In genomic region chr1:89865498-89866385, GRCh38 we compare ENCODE assay signal across 11 cellular contexts. TPM values are rescaled to one million over a fixed set of nuclear protein-coding genes. Genes with fewer than 3 reads are reported as not detected.
A peak's percentile ranks its signal among the peaks of the same experiment; 100 is the strongest.
DNase-seq lines count a peak whose midpoint lies in the region; ATAC-seq and TF ChIP-seq lines count a peak whose summit lies in the region.
"Had no signal": no experiment of that assay in that cellular context is flagged by ENCODE, and none has a peak within 500 bp of the region (broad histone marks: within the 10 kb centered on the region; RNA-seq: fewer than 3 reads in every experiment).

No MANE protein-coding gene starts in this region.

- H3K9me3 Mint-ChIP-seq in Calu3 (ENCODE audit: low read depth, unreplicated experiment): peaks cover 2% of the 10 kb centered on the region
- H3K9me3 Mint-ChIP-seq in naive thymus-derived CD4-positive, alpha-beta T cell: peaks cover 0 to 4% (median 0%) of the 10 kb centered on the region in 11 donors
- H3K9me3 Mint-ChIP-seq: stimulated activated naive CD8-positive, alpha-beta T cell treated with anti-CD3 and anti-CD28 coated beads, Interleukin-15, Interleukin-2, amounts not matched to agents 100 ng/mL and 50 ng/mL, for 24 hours had no signal

- H3K27me3 Mint-ChIP-seq in Calu3 (ENCODE audit: unreplicated experiment): no peaks in the 10 kb centered on the region
- H3K27me3 Mint-ChIP-seq in naive thymus-derived CD4-positive, alpha-beta T cell: no peaks in the 10 kb centered on the region
- H3K27me3 Mint-ChIP-seq: activated CD8-positive, alpha-beta memory T cell treated with anti-CD3 and anti-CD28 coated beads, Interleukin-2, amount 10 ng/mL, durations not matched to agents 7 days and 5 days; stimulated activated naive CD8-positive, alpha-beta T cell treated with anti-CD3 and anti-CD28 coated beads, Interleukin-15, Interleukin-2, amounts not matched to agents 100 ng/mL and 50 ng/mL, for 24 hours had no signal

- CTCF ChIA-PET in Calu3 (lab: Charles Lee): no interaction called here
- CTCF ChIA-PET in naive thymus-derived CD4-positive, alpha-beta T cell (lab: Charles Lee): no interaction called here

- no peak overlapping the region for H3K27ac ChIP-seq in naive thymus-derived CD4-positive, alpha-beta T cell (ENCODE audit: low read depth, low read length)

- peaks cover 4% of the 10 kb centered on the region for H3K36me3 Mint-ChIP-seq in Calu3 (ENCODE audit: insufficient read depth, unreplicated experiment)
- peaks cover 7 to 50% (median 37%) of the 10 kb centered on the region in 5 donors for H3K36me3 Mint-ChIP-seq in naive thymus-derived CD4-positive, alpha-beta T cell

- H3K4me1 ChIP-seq in naive thymus-derived CD4-positive, alpha-beta T cell (ENCODE audit: control insufficient read depth in 2 of 2, insufficient read depth in 2 of 2, low read length in 2 of 2): peaks cover 8 to 23% of the 10 kb centered on the region in 2 donors

- DNase-seq in Calu3: peak; percentile 11
- DNase-seq in M059J (ENCODE audit: low read depth): peak; percentile 89
- DNase-seq in dedifferentiated amniotic fluid mesenchymal stem cell (ENCODE audit: extremely low spot score): peak; percentile 40
- no peak for DNase-seq in naive thymus-derived CD4-positive, alpha-beta T cell
- DNase-seq in DMS53 (lab: John Stamatoyannopoulos, UW): no peak
- no peak for DNase-seq in NCI-H1694 (lab: John Stamatoyannopoulos, UW)
- DNase-seq in GM19240 (ENCODE audit: insufficient read length, low spot score): no peak
- DNase-seq: activated CD8-positive, alpha-beta memory T cell treated with anti-CD3 and anti-CD28 coated beads, Interleukin-2, amount 10 ng/mL, durations not matched to agents 7 days and 5 days; MV-4-11 had no signal

- H3K36me3 ChIP-seq in naive thymus-derived CD4-positive, alpha-beta T cell (ENCODE audit: control insufficient read depth in 2 of 3, insufficient read depth in 3 of 3, low read length in 3 of 3): peaks cover 0 to 6% (median 0%) of the 10 kb centered on the region in 3 experiments

- peaks cover 39% of the 10 kb centered on the region for H3K4me1 Mint-ChIP-seq in Calu3 (ENCODE audit: low read depth, unreplicated experiment)
- peaks cover 37 to 87% (median 69%) of the 10 kb centered on the region in 7 donors for H3K4me1 Mint-ChIP-seq in naive thymus-derived CD4-positive, alpha-beta T cell

- POLR2A ChIA-PET in naive thymus-derived CD4-positive, alpha-beta T cell (lab: Charles Lee): no interaction called here

- peak overlapping the region; percentile 17 for H3K4me3 Mint-ChIP-seq in Calu3 (ENCODE audit: low read depth, unreplicated experiment)
- H3K4me3 Mint-ChIP-seq in naive thymus-derived CD4-positive, alpha-beta T cell: no peak overlapping the region
- H3K4me3 Mint-ChIP-seq: activated CD8-positive, alpha-beta memory T cell treated with anti-CD3 and anti-CD28 coated beads, Interleukin-2, amount 10 ng/mL, durations not matched to agents 7 days and 5 days; stimulated activated naive CD8-positive, alpha-beta T cell treated with anti-CD3 and anti-CD28 coated beads, Interleukin-15, Interleukin-2, amounts not matched to agents 100 ng/mL and 50 ng/mL, for 24 hours had no signal

- no TSS peak for BruUV-seq in Calu3 (replicated peaks; lab: Mats Ljungman, UMichigan)

- no peak overlapping the region for H3K4me3 ChIP-seq in naive thymus-derived CD4-positive, alpha-beta T cell (ENCODE audit: low read length)

- no peaks in the 10 kb centered on the region for H3K9me3 ChIP-seq in naive thymus-derived CD4-positive, alpha-beta T cell (ENCODE audit: control insufficient read depth in 2 of 3, low read length in 3 of 3)

- no peak for TF ChIP-seq CTCF in Calu3 (IDR thresholded peaks at IDR 0.05; ENCODE audit: unreplicated experiment)

- no peaks in the 10 kb centered on the region for H3K27me3 ChIP-seq in naive thymus-derived CD4-positive, alpha-beta T cell (ENCODE audit: control insufficient read depth in 2 of 2, insufficient read depth in 2 of 2, low read length in 2 of 2)

- no peak for ATAC-seq in naive thymus-derived CD4-positive, alpha-beta T cell
- ATAC-seq in HG02970 (IDR thresholded peaks at IDR 0.05; ENCODE audit: low FRiP score, unreplicated experiment): no peak
- ATAC-seq: activated CD8-positive, alpha-beta memory T cell treated with anti-CD3 and anti-CD28 coated beads, Interleukin-2, amount 10 ng/mL, durations not matched to agents 7 days and 5 days had no signal

- intact Hi-C loops in Calu3 (cut with micrococcal nuclease; ENCODE audit: unreplicated experiment): no loop called here
- intact Hi-C loops in naive thymus-derived CD4-positive, alpha-beta T cell (cut with micrococcal nuclease): loop anchor here in 1 of 2 donors (1.0 kb wide), 1 partner anchor 10 kb away; no protein-coding TSS in a partner anchor

- H3K27ac Mint-ChIP-seq in Calu3 (ENCODE audit: unreplicated experiment): peak overlapping the region; percentile 58
- H3K27ac Mint-ChIP-seq in naive thymus-derived CD4-positive, alpha-beta T cell: peak overlapping the region in 5 of 9 donors; percentile 0 to 49 (median 42)
- H3K27ac Mint-ChIP-seq: activated CD8-positive, alpha-beta memory T cell treated with anti-CD3 and anti-CD28 coated beads, Interleukin-2, amount 10 ng/mL, durations not matched to agents 7 days and 5 days; stimulated activated naive CD8-positive, alpha-beta T cell treated with anti-CD3 and anti-CD28 coated beads, Interleukin-15, Interleukin-2, amounts not matched to agents 100 ng/mL and 50 ng/mL, for 24 hours had no signal

RNA-seq across cellular contexts. Expression of gene LRRC8D, which starts 44.9 kb away (rescaled TPM):
- 22.3 and 27.8 TPM in 2 replicates for total RNA-seq in Calu3 (2022)
- total RNA-seq in M059J (2014; rRNA removed; shearing (Covaris generic)): 66.7 and 96.9 TPM in 2 replicates
- total RNA-seq in naive thymus-derived CD4-positive, alpha-beta T cell: 10 to 100 TPM; 21.1 to 42.6 (median 37.3) TPM
- 10 to 100 TPM; 47.7 to 65.7 TPM for polyA plus RNA-seq in naive thymus-derived CD4-positive, alpha-beta T cell

Comparison
In these comparisons a context has a peak if more than half of its experiments do, and no peak if none do; other contexts are left out.
1. DNase-seq: peak in Calu3 (single experiment), M059J (single experiment) and dedifferentiated amniotic fluid mesenchymal stem cell (single experiment); none in naive thymus-derived CD4-positive, alpha-beta T cell (0 of 9), DMS53 (single experiment), NCI-H1694 (single experiment) and GM19240 (single experiment).